ENCODE assay signal across 36 cellular contexts in the genomic region with DNA sequence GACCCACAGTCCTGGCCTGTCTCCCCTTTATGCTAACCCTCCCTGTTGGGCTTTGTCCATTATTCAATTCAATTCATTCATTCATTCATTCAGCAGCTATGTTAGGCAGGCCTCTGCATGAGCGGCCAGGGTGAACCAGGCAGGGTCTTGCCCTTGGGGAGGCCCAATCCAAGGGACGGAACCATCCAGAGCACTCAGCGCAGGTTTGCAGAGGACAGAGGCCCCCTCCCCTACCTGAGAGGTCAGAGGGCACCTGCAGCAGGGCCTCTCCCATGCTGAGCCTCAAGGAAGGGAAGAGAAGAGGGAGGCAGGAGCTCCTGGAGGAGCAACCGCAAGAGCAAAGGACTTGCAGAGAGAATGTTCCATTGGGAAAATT.
DNase-seq lines count a peak whose midpoint lies in the region; ATAC-seq, FAIRE-seq and TF ChIP-seq lines count a peak whose summit lies in the region.
"Had no signal": no experiment of that assay in that cellular context is flagged by ENCODE, and none has a peak within 500 bp of the region (broad histone marks: within the 10 kb centered on the region; RNA-seq: fewer than 3 reads in every experiment).

No MANE protein-coding gene starts in this region.

- no peak overlapping the region for H2BK12ac ChIP-seq in neuronal stem cell (ENCODE audit: low read length)

- H3K4me3 ChIP-seq in kidney (ENCODE audit: low read length in 2 of 2), result no peak overlapping the region
- H3K4me3 ChIP-seq in neuronal stem cell (ENCODE audit: low read length in 2 of 2), result no peak overlapping the region
- H3K4me3 ChIP-seq: adrenal gland, esophagus muscularis mucosa, heart right ventricle, left ventricle myocardium inferior, sigmoid colon had no signal

- no peak overlapping the region for H2BK120ac ChIP-seq in neuronal stem cell (ENCODE audit: low read depth, low read length)

- H3K36me3 Mint-ChIP-seq in WTC11, result no peaks in the 10 kb centered on the region
- H3K36me3 Mint-ChIP-seq: activated CD8-positive, alpha-beta memory T cell treated with anti-CD3 and anti-CD28 coated beads, Interleukin-2, amount 10 ng/mL, durations not matched to agents 7 days and 5 days; immature natural killer cell; naive thymus-derived CD8-positive, alpha-beta T cell; stimulated activated memory B cell treated with anti-CD40 and anti-IgM and Interleukin-4, amounts not matched to agents 10 μg/mL and 1 μg/mL and 100 μg/mL, for 72 hours had no signal

- no peak for ATAC-seq in WTC11
- ATAC-seq in stimulated activated naive CD8-positive, alpha-beta T cell treated with anti-CD3 and anti-CD28 coated beads, Interleukin-15, Interleukin-2, amounts not matched to agents 100 U/mL and 50 U/mL, for 24 hours, result no peak
- ATAC-seq in GM18517 (IDR thresholded peaks at IDR 0.05; ENCODE audit: unreplicated experiment), result no peak
- ATAC-seq: activated CD8-positive, alpha-beta memory T cell treated with anti-CD3 and anti-CD28 coated beads, Interleukin-2, amount 10 ng/mL, durations not matched to agents 7 days and 5 days; foreskin keratinocyte; naive thymus-derived CD8-positive, alpha-beta T cell; stimulated activated memory B cell treated with anti-CD40 and anti-IgM and Interleukin-4, amounts not matched to agents 10 μg/mL and 1 μg/mL and 100 μg/mL, for 72 hours had no signal

- H3K27ac ChIP-seq in kidney (ENCODE audit: low read depth in 2 of 2, low read length in 2 of 2), result peak overlapping the region; percentile 81 to 87
- peak overlapping the region; percentile 27 for H3K27ac ChIP-seq in neuronal stem cell (replicated peaks; ENCODE audit: low read length)
- H3K27ac ChIP-seq: adrenal gland, esophagus muscularis mucosa, foreskin keratinocyte, heart right ventricle, left ventricle myocardium inferior, parathyroid adenoma, sigmoid colon had no signal

- no peak overlapping the region for H2BK5ac ChIP-seq in neuronal stem cell (ENCODE audit: low read length)

- H3K9me3 ChIP-seq in kidney (ENCODE audit: control insufficient read depth in 1 of 2, low read length in 2 of 2) (no peaks in the 10 kb centered on the region), neuronal stem cell (replicated peaks in 1 of 2; ENCODE audit: control insufficient read depth in 2 of 2, insufficient read depth in 1 of 2, low read depth in 1 of 2, low read length in 2 of 2) (no peaks in the 10 kb centered on the region)
- H3K9me3 ChIP-seq: adrenal gland, esophagus muscularis mucosa, heart right ventricle, left ventricle myocardium inferior, sigmoid colon had no signal

- no peak overlapping the region for H3K27ac Mint-ChIP-seq in WTC11
- H3K27ac Mint-ChIP-seq: activated B cell treated with CpG ODN at 0.5 μM for 24 hours; activated CD8-positive, alpha-beta memory T cell treated with anti-CD3 and anti-CD28 coated beads, Interleukin-2, amount 10 ng/mL, durations not matched to agents 7 days and 5 days; activated naive CD4-positive, alpha-beta T cell treated with anti-CD3 and anti-CD28 coated beads for 36 hours; activated T-helper 1 cell treated with anti-CD3 and anti-CD28 coated beads, Interleukin-12 subunit alpha, Interleukin-12 subunit beta, Interleukin-2, Interleukin-4 antibody, amounts not matched to agents 30 ng/mL and 10 ng/mL and 1 ng/mL, durations not matched to agents 14 hours and 24 hours and 36 hours; immature natural killer cell; naive thymus-derived CD8-positive, alpha-beta T cell; stimulated activated memory B cell treated with anti-CD40 and anti-IgM and Interleukin-4, amounts not matched to agents 10 μg/mL and 1 μg/mL and 100 μg/mL, for 72 hours had no signal

- peaks cover 3% of the 10 kb centered on the region for H3K79me1 ChIP-seq in neuronal stem cell (ENCODE audit: low read depth, low read length)

- no peak overlapping the region for H3K14ac ChIP-seq in neuronal stem cell (ENCODE audit: low read length)

- TF ChIP-seq CTCF in WTC11 (IDR thresholded peaks at IDR 0.05) (no peak), kidney (IDR thresholded peaks at IDR 0.05; ENCODE audit: borderline replicate concordance, extremely low read depth, insufficient read depth) (no peak)

- no peak overlapping the region for H3K4me3 Mint-ChIP-seq in WTC11
- H3K4me3 Mint-ChIP-seq: activated B cell treated with CpG ODN at 0.5 μM for 24 hours; activated CD8-positive, alpha-beta memory T cell treated with anti-CD3 and anti-CD28 coated beads, Interleukin-2, amount 10 ng/mL, durations not matched to agents 7 days and 5 days; activated naive CD4-positive, alpha-beta T cell treated with anti-CD3 and anti-CD28 coated beads for 36 hours; activated T-helper 1 cell treated with anti-CD3 and anti-CD28 coated beads, Interleukin-12 subunit alpha, Interleukin-12 subunit beta, Interleukin-2, Interleukin-4 antibody, amounts not matched to agents 30 ng/mL and 10 ng/mL and 1 ng/mL, durations not matched to agents 14 hours and 24 hours and 36 hours; immature natural killer cell; naive thymus-derived CD8-positive, alpha-beta T cell; stimulated activated memory B cell treated with anti-CD40 and anti-IgM and Interleukin-4, amounts not matched to agents 10 μg/mL and 1 μg/mL and 100 μg/mL, for 72 hours had no signal

- WGBS in neuronal stem cell (ENCODE audit: extremely low coverage in 2 of 2, insufficient read length in 2 of 2, insufficient replicate concordance in 1 of 2), 2 donors, result no CpG with 5 or more reads among the region's 4 CpGs

- H3K4me2 ChIP-seq in neuronal stem cell (ENCODE audit: insufficient read depth, low read length, poor library complexity, severe bottlenecking), result no peak overlapping the region

- CTCF ChIA-PET in WTC11 (lab: Charles Lee), result interaction anchor here (0.8 to 1.5 kb wide), 5 partner anchors 9 to 428 kb away, joined by 3 to 6 read pairs (median 3); no protein-coding TSS in a partner anchor

- peaks cover 5% of the 10 kb centered on the region; the same call in 1 of the 2 replicates for H3K27me3 Mint-ChIP-seq in WTC11 (ENCODE audit: low read depth)
- H3K27me3 Mint-ChIP-seq: naive thymus-derived CD8-positive, alpha-beta T cell had no signal

- no peaks in the 10 kb centered on the region for H3K9me3 Mint-ChIP-seq in WTC11
- H3K9me3 Mint-ChIP-seq: activated B cell treated with CpG ODN at 0.5 μM for 24 hours; activated naive CD4-positive, alpha-beta T cell treated with anti-CD3 and anti-CD28 coated beads for 36 hours; activated T-helper 1 cell treated with anti-CD3 and anti-CD28 coated beads, Interleukin-12 subunit alpha, Interleukin-12 subunit beta, Interleukin-2, Interleukin-4 antibody, amounts not matched to agents 30 ng/mL and 10 ng/mL and 1 ng/mL, durations not matched to agents 14 hours and 24 hours and 36 hours; immature natural killer cell; naive thymus-derived CD8-positive, alpha-beta T cell; stimulated activated memory B cell treated with anti-CD40 and anti-IgM and Interleukin-4, amounts not matched to agents 10 μg/mL and 1 μg/mL and 100 μg/mL, for 72 hours had no signal

- peak overlapping the region in 1 of 2 donors; percentile 20 for H3K9ac ChIP-seq in kidney (ENCODE audit: low read length in 2 of 2)
- no peak overlapping the region for H3K9ac ChIP-seq in neuronal stem cell (ENCODE audit: low read depth, low read length, poor library complexity)
- H3K9ac ChIP-seq: parathyroid adenoma had no signal

- peaks cover 65% of the 10 kb centered on the region for H3K4me1 Mint-ChIP-seq in WTC11
- H3K4me1 Mint-ChIP-seq: activated B cell treated with CpG ODN at 0.5 μM for 24 hours; activated CD8-positive, alpha-beta memory T cell treated with anti-CD3 and anti-CD28 coated beads, Interleukin-2, amount 10 ng/mL, durations not matched to agents 7 days and 5 days; immature natural killer cell; stimulated activated memory B cell treated with anti-CD40 and anti-IgM and Interleukin-4, amounts not matched to agents 10 μg/mL and 1 μg/mL and 100 μg/mL, for 72 hours had no signal

- no peak overlapping the region for H4K91ac ChIP-seq in neuronal stem cell (ENCODE audit: low read depth, low read length, poor library complexity)

- no peak overlapping the region for H2AFZ ChIP-seq in neuronal stem cell (ENCODE audit: low read length)
- H2AFZ ChIP-seq: parathyroid adenoma had no signal

- H3K4me1 ChIP-seq in kidney (ENCODE audit: control insufficient read depth in 1 of 2, insufficient read depth in 1 of 2, low read depth in 1 of 2, low read length in 2 of 2) (peaks cover 39 to 44% of the 10 kb centered on the region in 2 donors), neuronal stem cell (ENCODE audit: control insufficient read depth in 2 of 2, insufficient read depth in 1 of 2, low read depth in 1 of 2, low read length in 2 of 2) (peaks cover 49 to 61% of the 10 kb centered on the region in 2 donors)
- H3K4me1 ChIP-seq: adrenal gland, foreskin keratinocyte had no signal

- H2AK5ac ChIP-seq in neuronal stem cell (ENCODE audit: low read depth, low read length), result peak overlapping the region; percentile 34

- no peak overlapping the region for H3K23ac ChIP-seq in neuronal stem cell (ENCODE audit: low read depth, low read length, poor library complexity)

- H2BK15ac ChIP-seq in neuronal stem cell (ENCODE audit: low read length), result no peak overlapping the region

- H3K4ac ChIP-seq in neuronal stem cell (ENCODE audit: low read length), result no peak overlapping the region

- intact Hi-C loops in kidney (cut with DNase I), result no loop called here

- H3K36me3 ChIP-seq in kidney (ENCODE audit: control insufficient read depth in 1 of 2, insufficient read depth in 2 of 2, low read length in 2 of 2) (no peaks in the 10 kb centered on the region), neuronal stem cell (replicated peaks in 1 of 2; ENCODE audit: control insufficient read depth in 2 of 2, insufficient read depth in 2 of 2, low read length in 2 of 2) (no peaks in the 10 kb centered on the region)
- H3K36me3 ChIP-seq: adrenal gland, esophagus muscularis mucosa, heart right ventricle, left ventricle myocardium inferior, sigmoid colon had no signal

- FAIRE-seq in kidney (lab: Jason Lieb, UNC), result no peak
- FAIRE-seq: bronchial epithelial cell, GM18507 had no signal

- DNase-seq in H4 (ENCODE audit: low spot score), result peak; percentile 1
- no peak for DNase-seq in WTC11 (ENCODE audit: low spot score)
- DNase-seq in kidney, result no peak
- no peak for DNase-seq in neuronal stem cell (ENCODE audit: low spot score)
- no peak for DNase-seq in putamen (ENCODE audit: low spot score)
- DNase-seq in stimulated activated naive CD8-positive, alpha-beta T cell treated with anti-CD3 and anti-CD28 coated beads, Interleukin-15, Interleukin-2, amounts not matched to agents 100 U/mL and 50 U/mL, for 24 hours, result no peak
- no peak for DNase-seq in RPMI8226
- DNase-seq: activated B cell treated with CpG ODN at 0.5 μM for 24 hours; activated CD4-positive, alpha-beta T cell treated with anti-CD3 and anti-CD28 coated beads, Interleukin-2, amount 50 U/mL, for 1 hour; activated CD8-positive, alpha-beta memory T cell treated with anti-CD3 and anti-CD28 coated beads, Interleukin-2, amount 10 ng/mL, durations not matched to agents 7 days and 5 days; activated naive CD4-positive, alpha-beta T cell treated with anti-CD3 and anti-CD28 coated beads for 36 hours; adrenal gland; Calu3; cortex of kidney; DND-41; foreskin keratinocyte; heart right ventricle; immature natural killer cell; IMR-90; left ventricle myocardium inferior; NCI-H2171; NCI-H510A treated with DMSO at 0.1 percent for 48 hours; NK-92 treated with Interleukin-12 subunit alpha and Interleukin-12 subunit beta, amount 100 ng/mL, for 24 hours; SIG-M5; sigmoid colon; stimulated activated CD4-positive, alpha-beta T cell treated with anti-CD3 and anti-CD28 coated beads, Interleukin-4, amount 100 ng/mL, for 4 hours; SW 1271; T1000 had no signal

- H4K8ac ChIP-seq in neuronal stem cell (ENCODE audit: low read depth, low read length), result no peak overlapping the region

- POLR2A ChIA-PET in WTC11 (lab: Charles Lee), result interaction anchor here (0.6 kb wide), 1 partner anchor 200 kb away, joined by 3 read pairs; no protein-coding TSS in a partner anchor

- no peaks in the 10 kb centered on the region for H3K27me3 ChIP-seq in neuronal stem cell (ENCODE audit: control insufficient read depth in 3 of 3, insufficient read depth in 3 of 3, low read depth in 1 of 3, low read length in 3 of 3)
- H3K27me3 ChIP-seq: adrenal gland, esophagus muscularis mucosa, foreskin keratinocyte, heart right ventricle, sigmoid colon had no signal

- H3K18ac ChIP-seq in neuronal stem cell (ENCODE audit: low read length), result peak overlapping the region; percentile 89
